10 cellular contexts compared by ENCODE assay signal in genomic region chr6:11380969-11381744, GRCh38.
A peak's percentile ranks its signal among the peaks of the same experiment; 100 is the strongest.
DNase-seq lines count a peak whose midpoint lies in the region; ATAC-seq and TF ChIP-seq lines count a peak whose summit lies in the region.
"Had no signal": no experiment of that assay in that cellular context is flagged by ENCODE, and none has a peak within 500 bp of the region (broad histone marks: within the 10 kb centered on the region; RNA-seq: fewer than 3 reads in every experiment).

No MANE protein-coding gene starts in this region.

- DNase-seq in T-helper 1 cell (no peak), endodermal cell (peak; percentile 80), GM10248 (ENCODE audit: extremely low spot score) (no peak), MG63 (no peak)
- no peak for DNase-seq in stimulated activated effector memory CD8-positive, alpha-beta T cell treated with anti-CD3 and anti-CD28 coated beads, Interleukin-12 subunit alpha, Interleukin-12 subunit beta, amount 100 ng/mL, for 72 hours (ENCODE audit: low spot score in 2 of 2)
- DNase-seq: NCI-H526 treated with DMSO at 0.1 percent for 48 hours had no signal

- H3K4me2 ChIP-seq in OCI-LY1 (ENCODE audit: low read length): peak overlapping the region; percentile 97

- no peak overlapping the region for H2AFZ ChIP-seq in OCI-LY1 (ENCODE audit: low read length)

- ATAC-seq in stimulated activated effector memory CD8-positive, alpha-beta T cell treated with anti-CD3 and anti-CD28 coated beads, Interleukin-12 subunit alpha, Interleukin-12 subunit beta, amount 100 ng/mL, for 72 hours: no peak
- no peak for ATAC-seq in GM19455 (IDR thresholded peaks at IDR 0.05; ENCODE audit: unreplicated experiment)

- H3K36me3 Mint-ChIP-seq in T-helper 1 cell treated with Interleukin-12 subunit alpha and Interleukin-12 subunit beta and Interleukin-4 antibody, amounts not matched to agents 30 μg/mL and 1 μg/mL, for 36 hours (ENCODE audit: low read depth): peaks cover 25% of the 10 kb centered on the region
- no peaks in the 10 kb centered on the region for H3K36me3 Mint-ChIP-seq in endodermal cell (ENCODE audit: low read depth)
- H3K36me3 Mint-ChIP-seq in stimulated activated effector memory CD8-positive, alpha-beta T cell treated with anti-CD3 and anti-CD28 coated beads, Interleukin-12 subunit alpha, Interleukin-12 subunit beta, amount 100 ng/mL, for 72 hours: peaks cover 12% of the 10 kb centered on the region

- H3K36me3 ChIP-seq in OCI-LY1 (ENCODE audit: insufficient read depth, low read length): peaks cover 31% of the 10 kb centered on the region
- H3K36me3 ChIP-seq in endodermal cell (ENCODE audit: control insufficient read depth, insufficient read depth, low read length): no peaks in the 10 kb centered on the region
- no peaks in the 10 kb centered on the region for H3K36me3 ChIP-seq in MG63

- H3K9me2 ChIP-seq in OCI-LY1 (ENCODE audit: low read depth, low read length): no peaks in the 10 kb centered on the region

- CTCF ChIA-PET in GM10248 (lab: Yijun Ruan, JAX): interaction anchor here (0.7 to 7.7 kb wide), 16 partner anchors 10 to 209 kb away, joined by 3 to 48 read pairs (median 4); no protein-coding TSS in a partner anchor

- no peaks in the 10 kb centered on the region for H4K20me1 ChIP-seq in OCI-LY1 (ENCODE audit: insufficient read depth, low read length)

- POLR2A ChIA-PET in GM10248 (lab: Yijun Ruan, JAX): interaction anchor here (0.9 to 1.0 kb wide), 2 partner anchors 80 to 148 kb away, joined by 3 read pairs; partner anchors contain the start of gene NEDD9

- WGBS in endodermal cell (ENCODE audit: insufficient coverage in 1 of 2, insufficient read length in 1 of 2), 2 experiments: 87 to 93% methylated on average over 10 to 12 of the region's 12 CpGs

- peak overlapping the region; percentile 91 for H3K27ac Mint-ChIP-seq in T-helper 1 cell treated with Interleukin-12 subunit alpha and Interleukin-12 subunit beta and Interleukin-4 antibody, amounts not matched to agents 30 μg/mL and 1 μg/mL, for 36 hours
- no peak overlapping the region for H3K27ac Mint-ChIP-seq in endodermal cell
- H3K27ac Mint-ChIP-seq in stimulated activated effector memory CD8-positive, alpha-beta T cell treated with anti-CD3 and anti-CD28 coated beads, Interleukin-12 subunit alpha, Interleukin-12 subunit beta, amount 100 ng/mL, for 72 hours: peak overlapping the region; percentile 88

- H3K9ac ChIP-seq in OCI-LY1 (ENCODE audit: low read length) (peak overlapping the region; percentile 74), endodermal cell (ENCODE audit: extremely low read depth, low read length, poor library complexity, severe bottlenecking) (no peak overlapping the region)

- H3K27ac ChIP-seq in OCI-LY1 (ENCODE audit: low read depth, low read length, poor library complexity, severe bottlenecking) (peak overlapping the region; percentile 79), endodermal cell (ENCODE audit: low read depth, low read length) (no peak overlapping the region)
- H3K27ac ChIP-seq: 22Rv1 had no signal

- peak overlapping the region; percentile 73 for H3K4me3 ChIP-seq in OCI-LY1 (ENCODE audit: low read depth, low read length, poor library complexity, severe bottlenecking)
- no peak overlapping the region for H3K4me3 ChIP-seq in endodermal cell (ENCODE audit: low read length)
- no peak overlapping the region for H3K4me3 ChIP-seq in MG63

- H3K4me3 Mint-ChIP-seq in T-helper 1 cell treated with Interleukin-12 subunit alpha and Interleukin-12 subunit beta and Interleukin-4 antibody, amounts not matched to agents 30 μg/mL and 1 μg/mL, for 36 hours: peak overlapping the region; percentile 88
- H3K4me3 Mint-ChIP-seq in endodermal cell: no peak overlapping the region
- H3K4me3 Mint-ChIP-seq in stimulated activated effector memory CD8-positive, alpha-beta T cell treated with anti-CD3 and anti-CD28 coated beads, Interleukin-12 subunit alpha, Interleukin-12 subunit beta, amount 100 ng/mL, for 72 hours: peak overlapping the region; percentile 78

- H3K27me3 Mint-ChIP-seq in T-helper 1 cell treated with Interleukin-12 subunit alpha and Interleukin-12 subunit beta and Interleukin-4 antibody, amounts not matched to agents 30 μg/mL and 1 μg/mL, for 36 hours (ENCODE audit: low read depth): peaks cover 4% of the 10 kb centered on the region
- H3K27me3 Mint-ChIP-seq in endodermal cell (ENCODE audit: insufficient read depth): no peaks in the 10 kb centered on the region

- H3K4me1 ChIP-seq in OCI-LY1 (ENCODE audit: insufficient read depth, low read length, severe bottlenecking): peaks cover 35% of the 10 kb centered on the region
- peaks cover 6% of the 10 kb centered on the region for H3K4me1 ChIP-seq in endodermal cell (ENCODE audit: control insufficient read depth, insufficient read depth, low read length)

- H3F3A ChIP-seq in OCI-LY1 (ENCODE audit: insufficient read depth, low read length): no peaks in the 10 kb centered on the region

- TF ChIP-seq CTCF in OCI-LY1 (IDR thresholded peaks at IDR 0.05; ENCODE audit: low read length) (no peak), endodermal cell (conservative IDR thresholded peaks at IDR 0.05) (no peak), GM10248 (IDR thresholded peaks at IDR 0.05; ENCODE audit: control extremely low read depth, extremely low read depth, low read depth, missing control alignments) (no peak)

- H3K79me2 ChIP-seq in OCI-LY1 (ENCODE audit: insufficient read depth, low read length): peaks cover 9% of the 10 kb centered on the region; the same call in 1 of the 2 replicates

- H3K9me3 Mint-ChIP-seq in T-helper 1 cell treated with Interleukin-12 subunit alpha and Interleukin-12 subunit beta and Interleukin-4 antibody, amounts not matched to agents 30 μg/mL and 1 μg/mL, for 36 hours: no peaks in the 10 kb centered on the region
- peaks cover 18% of the 10 kb centered on the region for H3K9me3 Mint-ChIP-seq in endodermal cell
- H3K9me3 Mint-ChIP-seq in stimulated activated effector memory CD8-positive, alpha-beta T cell treated with anti-CD3 and anti-CD28 coated beads, Interleukin-12 subunit alpha, Interleukin-12 subunit beta, amount 100 ng/mL, for 72 hours: no peaks in the 10 kb centered on the region

- peaks cover 55% of the 10 kb centered on the region for H3K4me1 Mint-ChIP-seq in T-helper 1 cell treated with Interleukin-12 subunit alpha and Interleukin-12 subunit beta and Interleukin-4 antibody, amounts not matched to agents 30 μg/mL and 1 μg/mL, for 36 hours (ENCODE audit: low read depth)
- peaks cover 20% of the 10 kb centered on the region for H3K4me1 Mint-ChIP-seq in endodermal cell
- peaks cover 67% of the 10 kb centered on the region for H3K4me1 Mint-ChIP-seq in stimulated activated effector memory CD8-positive, alpha-beta T cell treated with anti-CD3 and anti-CD28 coated beads, Interleukin-12 subunit alpha, Interleukin-12 subunit beta, amount 100 ng/mL, for 72 hours

- H3K27me3 ChIP-seq in OCI-LY1 (ENCODE audit: insufficient read depth, low read length): no peaks in the 10 kb centered on the region
- no peaks in the 10 kb centered on the region for H3K27me3 ChIP-seq in endodermal cell (ENCODE audit: control insufficient read depth, insufficient read depth, low read length, poor library complexity, severe bottlenecking)
- H3K27me3 ChIP-seq in MG63: no peaks in the 10 kb centered on the region

- no peaks in the 10 kb centered on the region for H3K9me3 ChIP-seq in OCI-LY1 (ENCODE audit: low read length)
- H3K9me3 ChIP-seq in endodermal cell (ENCODE audit: control insufficient read depth, low read length): peaks cover 20% of the 10 kb centered on the region
- no peaks in the 10 kb centered on the region; the same call in 1 of the 2 replicates for H3K9me3 ChIP-seq in MG63
